Comparison of ENCODE assay signal across 8 cellular contexts in the genomic region with DNA sequence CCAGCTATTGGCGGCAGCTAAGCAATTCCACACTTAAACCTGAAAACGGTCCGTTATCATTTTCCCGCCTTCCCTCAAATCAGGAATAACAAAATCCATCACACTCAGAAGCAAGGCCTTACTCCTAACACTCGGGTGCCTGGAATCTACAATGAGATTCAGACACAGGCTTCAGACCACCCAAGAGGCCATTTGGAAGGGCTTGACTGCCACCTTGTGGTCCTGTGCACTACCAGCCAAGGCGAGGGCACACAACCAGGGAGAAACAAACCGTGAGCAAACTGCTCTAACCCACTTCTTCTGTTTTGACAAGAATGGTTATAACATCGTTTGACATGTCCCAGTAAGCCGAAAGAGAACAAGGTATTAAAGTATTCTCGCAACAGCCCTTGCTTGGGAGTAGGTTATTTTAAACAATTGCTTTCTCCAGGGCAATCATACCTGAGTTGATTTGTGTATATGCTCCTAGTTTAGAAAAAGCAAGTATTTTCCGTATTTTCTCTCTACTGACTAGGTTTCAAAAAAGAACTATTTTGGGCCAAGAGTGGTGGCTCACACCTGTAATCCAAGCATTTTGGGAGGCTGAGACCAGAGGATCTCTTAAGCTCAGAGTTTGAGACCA. TPM values are rescaled to one million over a fixed set of nuclear protein-coding genes. Genes with fewer than 3 reads are reported as not detected.
A peak's percentile ranks its signal among the peaks of the same experiment; 100 is the strongest.
DNase-seq lines count a peak whose midpoint lies in the region; ATAC-seq and TF ChIP-seq lines count a peak whose summit lies in the region.

No MANE protein-coding gene starts in this region.

- no peaks in the 10 kb centered on the region for H3K4me1 Mint-ChIP-seq in activated CD8-positive, alpha-beta T cell treated with anti-CD3 and anti-CD28 coated beads for 36 hours (ENCODE audit: low read depth)
- H3K4me1 Mint-ChIP-seq in T-helper 2 cell treated with Interferon-gamma antibody and Interleukin-4, amounts not matched to agents 5 μg/mL and 100 μg/mL, for 36 hours (ENCODE audit: low read depth), result peaks cover 2% of the 10 kb centered on the region

- CTCF ChIA-PET in activated CD8-positive, alpha-beta T cell treated with anti-CD3 and anti-CD28 coated beads for 36 hours (lab: Charles Lee), result interaction anchor here (0.7 to 2.0 kb wide), 10 partner anchors 11 to 437 kb away, joined by 3 to 7 read pairs (median 4); no protein-coding TSS in a partner anchor

- TF ChIP-seq CTCF in 22Rv1 (IDR thresholded peaks at IDR 0.05) (peak; percentile 80), GM12872 (IDR thresholded peaks at IDR 0.05; ENCODE audit: insufficient read depth, low read depth, low read length) (peak; percentile 84), fibroblast of pulmonary artery (IDR thresholded peaks at IDR 0.05; ENCODE audit: low read length, missing control alignments) (peak; percentile 93)
- peak; percentile 65 for TF ChIP-seq CTCF in activated CD8-positive, alpha-beta T cell treated with anti-CD3 and anti-CD28 coated beads for 36 hours (IDR thresholded peaks at IDR 0.05)

- H3K27ac Mint-ChIP-seq in activated CD8-positive, alpha-beta T cell treated with anti-CD3 and anti-CD28 coated beads for 36 hours, result no peak overlapping the region
- H3K27ac Mint-ChIP-seq in T-helper 2 cell treated with Interferon-gamma antibody and Interleukin-4, amounts not matched to agents 5 μg/mL and 100 μg/mL, for 36 hours, result no peak overlapping the region

- H3K4me3 Mint-ChIP-seq in activated CD8-positive, alpha-beta T cell treated with anti-CD3 and anti-CD28 coated beads for 36 hours, result no peak overlapping the region
- H3K4me3 Mint-ChIP-seq in T-helper 2 cell treated with Interferon-gamma antibody and Interleukin-4, amounts not matched to agents 5 μg/mL and 100 μg/mL, for 36 hours, result no peak overlapping the region

- ATAC-seq in HG02759 (IDR thresholded peaks at IDR 0.05; ENCODE audit: unreplicated experiment), result peak; percentile 88
- ATAC-seq in activated CD8-positive, alpha-beta T cell treated with anti-CD3 and anti-CD28 coated beads for 36 hours, result peak; percentile 75

- H3K36me3 Mint-ChIP-seq in activated CD8-positive, alpha-beta T cell treated with anti-CD3 and anti-CD28 coated beads for 36 hours (ENCODE audit: low read depth), result peaks cover 1% of the 10 kb centered on the region
- peaks cover under 1% of the 10 kb centered on the region for H3K36me3 Mint-ChIP-seq in T-helper 2 cell treated with Interferon-gamma antibody and Interleukin-4, amounts not matched to agents 5 μg/mL and 100 μg/mL, for 36 hours (ENCODE audit: low read depth)

- H3K9me3 Mint-ChIP-seq in activated CD8-positive, alpha-beta T cell treated with anti-CD3 and anti-CD28 coated beads for 36 hours, result no peaks in the 10 kb centered on the region
- H3K9me3 Mint-ChIP-seq in T-helper 2 cell treated with Interferon-gamma antibody and Interleukin-4, amounts not matched to agents 5 μg/mL and 100 μg/mL, for 36 hours, result no peaks in the 10 kb centered on the region

- H3K4me3 ChIP-seq in fibroblast of pulmonary artery (replicated peaks; ENCODE audit: low read depth, low read length), result no peak overlapping the region

- intact Hi-C loops in activated CD8-positive, alpha-beta T cell treated with anti-CD3 and anti-CD28 coated beads for 36 hours (cut with micrococcal nuclease), result no loop called here

- H3K27ac ChIP-seq in 22Rv1, result no peak overlapping the region

- DNase-seq in NCI-H2227 (lab: John Stamatoyannopoulos, UW; ENCODE audit: unreplicated experiment) (peak; percentile 66), fibroblast of pulmonary artery (ENCODE audit: low read depth) (peak; percentile 68), non-pigmented ciliary epithelial cell (ENCODE audit: low read depth) (peak; percentile 6)
- peak; percentile 71 for DNase-seq in activated CD8-positive, alpha-beta T cell treated with anti-CD3 and anti-CD28 coated beads for 36 hours
- no peak for DNase-seq in T-helper 2 cell treated with Interferon-gamma antibody and Interleukin-4, amounts not matched to agents 5 μg/mL and 100 μg/mL, for 36 hours (ENCODE audit: low spot score)

- POLR2A ChIA-PET in activated CD8-positive, alpha-beta T cell treated with anti-CD3 and anti-CD28 coated beads for 36 hours (lab: Charles Lee), result no interaction called here

- H3K27me3 Mint-ChIP-seq in activated CD8-positive, alpha-beta T cell treated with anti-CD3 and anti-CD28 coated beads for 36 hours, result peaks cover 3% of the 10 kb centered on the region
- H3K27me3 Mint-ChIP-seq in T-helper 2 cell treated with Interferon-gamma antibody and Interleukin-4, amounts not matched to agents 5 μg/mL and 100 μg/mL, for 36 hours (ENCODE audit: low read depth), result peaks cover 8% of the 10 kb centered on the region

RNA-seq across cellular contexts. Expression of gene TAFA4, which starts 40.1 kb away (rescaled TPM):
- total RNA-seq in activated CD8-positive, alpha-beta T cell treated with anti-CD3 and anti-CD28 coated beads for 36 hours, result not detected

RNA-seq across cellular contexts. Expression of gene EOGT, which starts 41.0 kb away (rescaled TPM):
- total RNA-seq in activated CD8-positive, alpha-beta T cell treated with anti-CD3 and anti-CD28 coated beads for 36 hours, result 1 to 10 TPM; 4.3 to 4.9 TPM
